33 cellular contexts compared by ENCODE assay signal in genomic region chr5:146467729-146468128, GRCh38. TPM values are rescaled to one million over a fixed set of nuclear protein-coding genes. Genes with fewer than 3 reads are reported as not detected.
"Had no signal": no experiment of that assay in that cellular context is flagged by ENCODE, and none has a peak within 500 bp of the region (broad histone marks: within the 10 kb centered on the region; RNA-seq: fewer than 3 reads in every experiment).

No MANE protein-coding gene starts in this region.

- H3K4me1 ChIP-seq: heart left ventricle, neural progenitor cell, thyroid gland, upper lobe of left lung, vagina had no signal

- H3K27ac Mint-ChIP-seq: activated CD4-positive, alpha-beta T cell treated with anti-CD3 and anti-CD28 coated beads for 36 hours; activated naive CD8-positive, alpha-beta T cell treated with anti-CD3 and anti-CD28 coated beads, Interleukin-2, amount 10 ng/mL, durations not matched to agents 7 days and 5 days; endodermal cell; neural progenitor cell had no signal

- DNase-seq: activated CD4-positive, alpha-beta T cell treated with anti-CD3 and anti-CD28 coated beads for 36 hours; activated CD4-positive, CD25-positive, alpha-beta regulatory T cell; activated CD8-positive, alpha-beta memory T cell treated with anti-CD3 and anti-CD28 coated beads, Interleukin-2, amount 50 U/mL, for 48 hours; activated naive CD4-positive, alpha-beta T cell; activated naive CD8-positive, alpha-beta T cell treated with anti-CD3 and anti-CD28 coated beads, Interleukin-2, amount 10 ng/mL, durations not matched to agents 7 days and 5 days; activated T-cell treated with anti-CD3 and anti-CD28 coated beads, Interleukin-2, amount 50 U/mL, for 4 hours; amniotic stem cell; caudate nucleus; endodermal cell; foreskin fibroblast; heart left ventricle; hypothalamus; immature natural killer cell; kidney; left colon; mammary epithelial cell; naive B cell; occipital lobe; right cardiac atrium; stimulated activated CD4-positive, alpha-beta T cell treated with anti-CD3 and anti-CD28 coated beads, Interleukin-2, amount 100 ng/mL, for 48 hours; stimulated activated naive CD8-positive, alpha-beta T cell treated with anti-CD3 and anti-CD28 coated beads, Interleukin-15, amount 100 ng/mL, for 72 hours; substantia nigra; thyroid gland; upper lobe of left lung had no signal

- H3K9me3 ChIP-seq: heart left ventricle, thyroid gland, upper lobe of left lung, vagina had no signal

- H3K4me3 Mint-ChIP-seq: activated CD4-positive, alpha-beta T cell treated with anti-CD3 and anti-CD28 coated beads for 36 hours; activated naive CD8-positive, alpha-beta T cell treated with anti-CD3 and anti-CD28 coated beads, Interleukin-2, amount 10 ng/mL, durations not matched to agents 7 days and 5 days; activated T-cell treated with anti-CD3 and anti-CD28 coated beads, Interleukin-2, amount 50 U/mL, for 4 hours; endodermal cell; immature natural killer cell; naive B cell; neural progenitor cell had no signal

- H3K4me2 ChIP-seq: neural progenitor cell had no signal

- H3K27me3 Mint-ChIP-seq: activated CD4-positive, alpha-beta T cell treated with anti-CD3 and anti-CD28 coated beads for 36 hours; activated naive CD8-positive, alpha-beta T cell treated with anti-CD3 and anti-CD28 coated beads, Interleukin-2, amount 10 ng/mL, durations not matched to agents 7 days and 5 days; naive B cell; stimulated activated naive CD8-positive, alpha-beta T cell treated with anti-CD3 and anti-CD28 coated beads, Interleukin-15, amount 100 ng/mL, for 72 hours had no signal

- FAIRE-seq: astrocyte, kidney had no signal

- H3K27me3 ChIP-seq: heart left ventricle, neural progenitor cell, thyroid gland, upper lobe of left lung, vagina had no signal

- H3K4me3 ChIP-seq: heart left ventricle, neural progenitor cell, thyroid gland, upper lobe of left lung, vagina had no signal

- H2AFZ ChIP-seq: neural progenitor cell had no signal

- H3K27ac ChIP-seq: heart left ventricle, neural progenitor cell, thyroid gland, upper lobe of left lung, vagina had no signal

- H3K9me3 Mint-ChIP-seq: activated naive CD8-positive, alpha-beta T cell treated with anti-CD3 and anti-CD28 coated beads, Interleukin-2, amount 10 ng/mL, durations not matched to agents 7 days and 5 days; activated T-cell treated with anti-CD3 and anti-CD28 coated beads, Interleukin-2, amount 50 U/mL, for 4 hours; endodermal cell; immature natural killer cell; naive B cell; neural progenitor cell; stimulated activated naive CD8-positive, alpha-beta T cell treated with anti-CD3 and anti-CD28 coated beads, Interleukin-15, amount 100 ng/mL, for 72 hours had no signal

- H3K9ac ChIP-seq: neural progenitor cell had no signal

RNA-seq across cellular contexts. Expression of gene GPR151, which starts 48.3 kb away (rescaled TPM):
- total RNA-seq: activated CD4-positive, alpha-beta T cell treated with anti-CD3 and anti-CD28 coated beads for 36 hours; activated CD8-positive, alpha-beta memory T cell treated with anti-CD3 and anti-CD28 coated beads for 36 hours; activated naive CD8-positive, alpha-beta T cell treated with anti-CD3 and anti-CD28 coated beads, Interleukin-2, amount 10 ng/mL, durations not matched to agents 7 days and 5 days; activated T-cell treated with anti-CD3 and anti-CD28 coated beads, Interleukin-2, amount 50 U/mL, for 4 hours; astrocyte; esophagus mucosa; heart left ventricle; kidney; left colon; liver; mammary epithelial cell; mucosa of gallbladder; right cardiac atrium; skeletal muscle tissue; T-helper 1 cell treated with Interleukin-12 subunit alpha and Interleukin-12 subunit beta and Interleukin-4 antibody, amounts not matched to agents 30 ng/mL and 1 ng/mL, for 36 hours; thyroid gland; upper lobe of left lung; vagina had no signal
- polyA plus RNA-seq: heart left ventricle, immature natural killer cell, liver, mammary epithelial cell, right cardiac atrium had no signal
